ENCODE assay signal across 15 cellular contexts in the genomic region with DNA sequence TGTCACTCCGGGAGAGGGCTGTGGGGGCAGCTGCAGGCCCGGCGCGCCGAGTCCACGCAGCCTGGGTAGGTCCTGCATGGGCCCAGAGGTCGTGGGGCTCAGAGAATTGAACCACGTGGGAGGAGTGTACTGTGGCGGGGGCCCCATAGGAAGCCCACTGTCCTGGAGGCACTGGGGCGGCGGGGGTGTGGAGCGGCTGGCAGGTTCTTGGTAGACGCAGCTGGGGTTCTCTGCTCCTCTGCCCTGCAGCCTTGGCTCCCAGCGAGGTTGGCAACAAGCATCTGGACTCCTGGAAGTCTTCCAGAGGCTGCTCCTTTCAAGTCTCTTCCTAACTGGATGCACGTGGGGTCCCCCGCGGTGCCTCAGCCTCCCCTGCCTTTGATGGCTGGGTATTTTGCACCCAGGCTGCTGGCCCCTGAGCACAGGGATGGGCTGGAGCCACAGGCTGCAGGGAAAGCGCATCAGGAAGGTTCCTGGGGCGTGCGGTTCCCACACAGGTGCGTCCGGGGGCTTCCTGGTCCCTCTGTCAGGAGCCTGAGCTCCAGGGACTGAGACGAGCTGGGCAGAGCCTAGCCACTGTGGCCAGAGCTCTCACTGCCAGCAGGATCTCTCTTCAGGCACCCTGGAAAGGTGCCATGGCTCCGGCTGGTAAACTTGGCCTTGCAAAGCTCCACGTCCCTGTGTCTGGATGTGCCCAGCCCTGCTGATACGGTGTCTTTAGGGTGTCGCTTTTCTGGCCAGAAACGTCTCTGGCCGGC. TPM values are rescaled to one million over a fixed set of nuclear protein-coding genes. Genes with fewer than 3 reads are reported as not detected.
DNase-seq lines count a peak whose midpoint lies in the region; ATAC-seq and TF ChIP-seq lines count a peak whose summit lies in the region.
"Had no signal": no experiment of that assay in that cellular context is flagged by ENCODE, and none has a peak within 500 bp of the region (broad histone marks: within the 10 kb centered on the region; RNA-seq: fewer than 3 reads in every experiment).

No MANE protein-coding gene starts in this region.

- H3K36me3 ChIP-seq in SK-N-SH (replicated peaks in 1 of 2; ENCODE audit: control insufficient read depth in 1 of 2, insufficient read depth in 2 of 2, low read length in 1 of 2), result peaks cover 0 to 11% of the 10 kb centered on the region in 2 experiments
- H3K36me3 ChIP-seq in testis (ENCODE audit: low read depth, missing control alignments), result no peaks in the 10 kb centered on the region
- H3K36me3 ChIP-seq: colonic mucosa, uterus had no signal

- H3K27me3 ChIP-seq in SK-N-SH (ENCODE audit: insufficient read depth) (no peaks in the 10 kb centered on the region), layer of hippocampus (ENCODE audit: control insufficient read depth, insufficient read depth, low read length) (no peaks in the 10 kb centered on the region), testis (no peaks in the 10 kb centered on the region)
- H3K27me3 ChIP-seq: colonic mucosa, uterus had no signal

- H3K9me3 ChIP-seq in SK-N-SH (no peaks in the 10 kb centered on the region), testis (no peaks in the 10 kb centered on the region)
- H3K9me3 ChIP-seq: colonic mucosa, uterus had no signal

- peaks cover 54% of the 10 kb centered on the region for H3K79me2 ChIP-seq in SK-N-SH (ENCODE audit: insufficient read depth)

- DNase-seq in SK-N-SH, result peak; percentile 15
- DNase-seq in cerebellum (ENCODE audit: low spot score), result peak; percentile 65
- DNase-seq in testis, result peak; percentile 69
- no peak for DNase-seq in GOT3 (lab: John Stamatoyannopoulos, UW)
- DNase-seq: activated CD8-positive, alpha-beta T cell treated with anti-CD3 and anti-CD28 coated beads for 36 hours; activated gamma-delta T cell; Calu3; colonic mucosa; T1000; uterus had no signal

- no peak overlapping the region for H3K4me2 ChIP-seq in SK-N-SH

- POLR2A ChIA-PET in SK-N-SH (lab: Yijun Ruan, JAX), result interaction anchor here (1.4 kb wide), 1 partner anchor 9 kb away, joined by 4 read pairs; the partner anchor contains the start of gene KCTD5

- no peak overlapping the region for H2AFZ ChIP-seq in SK-N-SH (ENCODE audit: low read depth)

- TF ChIP-seq POLR2A in testis (IDR thresholded peaks at IDR 0.05), result no peak

- WGBS in SK-N-SH (ENCODE audit: low lambda C conversion rate), result 92% methylated on average over 21 of the region's 29 CpGs
- WGBS in testis, 2 donors, result 57 to 70% methylated on average over 5 to 29 of the region's 29 CpGs

- TF ChIP-seq CTCF in SK-N-SH (IDR thresholded peaks at IDR 0.05), result no peak
- no peak for TF ChIP-seq CTCF in testis (IDR thresholded peaks at IDR 0.05)

- CTCF ChIA-PET in SK-N-SH (lab: Yijun Ruan, JAX), result no interaction called here

- H4K20me1 ChIP-seq in SK-N-SH (ENCODE audit: insufficient read depth), result peaks cover 45% of the 10 kb centered on the region

- no peak overlapping the region for H3K9ac ChIP-seq in SK-N-SH

- TF ChIP-seq EP300 in SK-N-SH (IDR thresholded peaks at IDR 0.05; ENCODE audit: borderline replicate concordance in 1 of 2, low read depth in 1 of 2, low read length in 1 of 2), result no peak

- ATAC-seq in SK-N-SH treated with all-trans-retinoic acid at 6 μM for 48 hours (no peak), HG03139 (IDR thresholded peaks at IDR 0.05; ENCODE audit: unreplicated experiment) (no peak), HG03175 (IDR thresholded peaks at IDR 0.05; ENCODE audit: unreplicated experiment) (no peak)
- ATAC-seq: activated CD8-positive, alpha-beta T cell treated with anti-CD3 and anti-CD28 coated beads for 36 hours; naive thymus-derived CD8-positive, alpha-beta T cell had no signal

- H3K4me3 ChIP-seq in SK-N-SH (ENCODE audit: low read depth in 2 of 2, low read length in 1 of 2) (no peak overlapping the region), testis (no peak overlapping the region)
- H3K4me3 ChIP-seq: colonic mucosa, uterus had no signal

- H3K9me2 ChIP-seq in SK-N-SH, result no peaks in the 10 kb centered on the region

- H3K27ac ChIP-seq in SK-N-SH (ENCODE audit: low read depth in 2 of 2, low read length in 1 of 2) (no peak overlapping the region; a peak in 1 of 4 replicates), layer of hippocampus (ENCODE audit: low read depth, low read length) (peak overlapping the region; percentile 92), testis (peak overlapping the region in 1 of 2 donors; percentile 19)
- H3K27ac ChIP-seq: colonic mucosa, uterus had no signal

- H3K4me1 ChIP-seq in SK-N-SH (ENCODE audit: control insufficient read depth in 1 of 2, insufficient read depth in 2 of 2, low read depth in 1 of 2, low read length in 1 of 2) (no peaks in the 10 kb centered on the region), testis (peaks cover 23% of the 10 kb centered on the region)

- no peaks in the 10 kb centered on the region for H3F3A ChIP-seq in SK-N-SH (replicated peaks; ENCODE audit: insufficient read depth)

- TF ChIP-seq RAD21 in SK-N-SH (IDR thresholded peaks at IDR 0.05; ENCODE audit: low read length), result no peak

- intact Hi-C loops in testis (cut with DNase I; ENCODE audit: low total_unique reads), result no loop called here

TF ChIP-seq in SK-N-SH, 30 proteins besides CTCF, POLR2A, EP300 and RAD21:
- no peak for TF ChIP-seq PBX3 (IDR thresholded peaks at IDR 0.05)
- TF ChIP-seq MXI1 (IDR thresholded peaks at IDR 0.05; ENCODE audit: low read depth, low read length), result no peak
- TF ChIP-seq RFX5 (IDR thresholded peaks at IDR 0.05; ENCODE audit: low read length), result no peak

TF ChIP-seq in SK-N-SH treated with all-trans-retinoic acid at 6 μM for 48 hours, 23 proteins besides CTCF, POLR2A, EP300 and RAD21 (continues in another document):
- no peak for TF ChIP-seq TCF4 (CRISPR knock-in tag; IDR thresholded peaks at IDR 0.05; ENCODE audit: borderline replicate concordance)
- TF ChIP-seq RARB (CRISPR knock-in tag; IDR thresholded peaks at IDR 0.05), result no peak
- TF ChIP-seq SNAI2 (CRISPR knock-in tag; IDR thresholded peaks at IDR 0.05), result no peak
- no peak for TF ChIP-seq TSHZ2 (CRISPR knock-in tag; IDR thresholded peaks at IDR 0.05)
- TF ChIP-seq, protein P1, sequence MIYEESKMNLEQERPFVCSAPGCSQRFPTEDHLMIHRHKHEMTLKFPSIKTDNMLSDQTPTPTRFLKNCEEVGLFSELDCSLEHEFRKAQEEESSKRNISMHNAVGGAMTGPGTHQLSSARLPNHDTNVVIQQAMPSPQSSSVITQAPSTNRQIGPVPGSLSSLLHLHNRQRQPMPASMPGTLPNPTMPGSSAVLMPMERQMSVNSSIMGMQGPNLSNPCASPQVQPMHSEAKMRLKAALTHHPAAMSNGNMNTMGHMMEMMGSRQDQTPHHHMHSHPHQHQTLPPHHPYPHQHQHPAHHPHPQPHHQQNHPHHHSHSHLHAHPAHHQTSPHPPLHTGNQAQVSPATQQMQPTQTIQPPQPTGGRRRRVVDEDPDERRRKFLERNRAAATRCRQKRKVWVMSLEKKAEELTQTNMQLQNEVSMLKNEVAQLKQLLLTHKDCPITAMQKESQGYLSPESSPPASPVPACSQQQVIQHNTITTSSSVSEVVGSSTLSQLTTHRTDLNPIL (CRISPR knock-in tag; IDR thresholded peaks at IDR 0.05; ENCODE audit: low read depth), result no peak
- no peak for TF ChIP-seq ZNF565 (CRISPR knock-in tag; conservative IDR thresholded peaks at IDR 0.05; ENCODE audit: low read depth)
- no peak for TF ChIP-seq ZFP30 (CRISPR knock-in tag; IDR thresholded peaks at IDR 0.05)
- no peak for TF ChIP-seq TOX (CRISPR knock-in tag; IDR thresholded peaks at IDR 0.05; ENCODE audit: borderline replicate concordance)
- TF ChIP-seq PPARA (CRISPR knock-in tag; IDR thresholded peaks at IDR 0.05; ENCODE audit: borderline replicate concordance), result no peak
- TF ChIP-seq OSR1 (CRISPR knock-in tag; IDR thresholded peaks at IDR 0.05), result no peak
- no peak for TF ChIP-seq ISL1 (CRISPR knock-in tag; IDR thresholded peaks at IDR 0.05)
- no peak for TF ChIP-seq BACH2 (CRISPR knock-in tag; IDR thresholded peaks at IDR 0.05; ENCODE audit: borderline replicate concordance)
- TF ChIP-seq CSDC2 (CRISPR knock-in tag; IDR thresholded peaks at IDR 0.05), result no peak
- TF ChIP-seq ZC3H10 (CRISPR knock-in tag; IDR thresholded peaks at IDR 0.05), result no peak

RNA-seq across cellular contexts. Expression of gene KCTD5, which starts 9.3 kb away (rescaled TPM):
- polyA plus RNA-seq in SK-N-SH (2012; rRNA removed) (53.4 and 57.1 TPM in 2 replicates), testis (ENCODE audit: insufficient read depth, low read depth, low replicate concordance) (33.3 TPM)
- polyA plus RNA-seq in SK-N-SH (2012; cell fraction: cytosol; rRNA removed), result 46.0 and 51.9 TPM in 2 replicates
- polyA plus RNA-seq in SK-N-SH (2012; cell fraction: nucleus; rRNA removed), result 34.3 and 71.8 TPM in 2 replicates
- total RNA-seq in cerebellum (21.1 TPM), testis (10 to 100 TPM; 63.9 to 72.2 TPM)

RNA-seq across cellular contexts. Expression of gene PRSS27, which starts 28.4 kb away (rescaled TPM):
- polyA plus RNA-seq in SK-N-SH (2012; rRNA removed), result 7.6 and 7.7 TPM in 2 replicates
- polyA plus RNA-seq in SK-N-SH (2012; cell fraction: cytosol; rRNA removed), result 3.3 and 4.3 TPM in 2 replicates
- 17.4 and 23.0 TPM in 2 replicates for polyA plus RNA-seq in SK-N-SH (2012; cell fraction: nucleus; rRNA removed)
- 2.6 TPM for total RNA-seq in cerebellum
- 1 to 10 TPM; 6.4 to 6.7 TPM for total RNA-seq in testis
- 4.3 TPM for polyA plus RNA-seq in testis (ENCODE audit: insufficient read depth, low read depth, low replicate concordance)
